Comparison of ENCODE assay signal across 11 cellular contexts in the genomic region with DNA sequence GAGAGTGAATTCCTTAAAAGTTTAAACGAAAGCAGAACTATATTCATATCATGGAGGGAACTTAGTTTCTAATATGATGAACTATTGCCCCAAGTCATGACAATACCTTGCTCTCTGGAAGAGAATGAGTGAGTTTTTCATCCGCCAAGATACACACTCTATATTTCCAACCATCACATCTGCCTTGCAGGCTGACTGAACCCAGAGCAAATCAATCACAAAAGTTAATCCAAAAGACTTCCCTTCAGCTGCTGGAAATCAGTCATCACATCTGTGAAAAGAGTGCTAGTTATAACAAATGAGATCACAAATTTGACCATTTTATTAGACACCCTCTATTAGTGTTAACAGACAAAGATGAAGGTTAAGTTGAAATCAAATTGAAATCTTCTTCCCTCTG.
"Had no signal": no experiment of that assay in that cellular context is flagged by ENCODE, and none has a peak within 500 bp of the region (broad histone marks: within the 10 kb centered on the region; RNA-seq: fewer than 3 reads in every experiment).

No MANE protein-coding gene starts in this region.

- DNase-seq: GM23248, GOT3, H7, H9, HCEC 1CT, HFFc6 had no signal

- H3K27ac ChIP-seq: GM23248 had no signal

- H3K4me2 ChIP-seq: GM23338 had no signal

- H3K4me1 ChIP-seq: HAP-1 had no signal

- H2AFZ ChIP-seq: GM23248, GM23338 had no signal

- H3K36me3 ChIP-seq: HAP-1 had no signal

- FAIRE-seq: H1, H54 had no signal

- H3K4me3 ChIP-seq: GM23248, GM23338, HAP-1 had no signal

- ATAC-seq: GM23338, HCT116 had no signal

- H3K9ac ChIP-seq: GM23248 had no signal
